11 cellular contexts compared by ENCODE assay signal in genomic region chr5:62206150-62206829, GRCh38.
DNase-seq lines count a peak whose midpoint lies in the region; ATAC-seq and TF ChIP-seq lines count a peak whose summit lies in the region.
"Had no signal": no experiment of that assay in that cellular context is flagged by ENCODE, and none has a peak within 500 bp of the region (broad histone marks: within the 10 kb centered on the region; RNA-seq: fewer than 3 reads in every experiment).

No MANE protein-coding gene starts in this region.

- no peaks in the 10 kb centered on the region for H3K36me3 Mint-ChIP-seq in GM23338 (ENCODE audit: low read depth)

- no peaks in the 10 kb centered on the region for H4K20me1 ChIP-seq in GM23338 (replicated peaks; ENCODE audit: insufficient read depth)

- no peak overlapping the region for H3K4me3 ChIP-seq in AG10803 (ENCODE audit: low read length)
- H3K4me3 ChIP-seq in GM23338, result no peak overlapping the region
- H3K4me3 ChIP-seq in RWPE2 (ENCODE audit: severe bottlenecking), result no peak overlapping the region
- H3K4me3 ChIP-seq: SJSA1 had no signal

- H3K4me2 ChIP-seq in GM23338, result no peak overlapping the region

- peak; percentile 42 for TF ChIP-seq CTCF in AG10803 (conservative IDR thresholded peaks at IDR 0.05; ENCODE audit: low read length)
- peak; percentile 47 to 73 for TF ChIP-seq CTCF in GM23338 (conservative IDR thresholded peaks at IDR 0.05; ENCODE audit: low read depth in 2 of 2)
- peak; percentile 12 for TF ChIP-seq CTCF in RWPE2 (IDR thresholded peaks at IDR 0.05; ENCODE audit: poor library complexity, severe bottlenecking)

- H3K27me3 ChIP-seq in GM23338 (ENCODE audit: insufficient read depth), result no peaks in the 10 kb centered on the region
- no peaks in the 10 kb centered on the region for H3K27me3 ChIP-seq in RWPE2 (ENCODE audit: insufficient read depth, poor library complexity, severe bottlenecking)
- H3K27me3 ChIP-seq: SJSA1 had no signal

- peaks cover 4% of the 10 kb centered on the region for H3K27me3 Mint-ChIP-seq in GM23338 (ENCODE audit: insufficient read depth, low read depth, poor library complexity)

- no peak overlapping the region; the same call in 1 of the 2 replicates for H3K27ac Mint-ChIP-seq in GM23338

- H3K9me2 ChIP-seq in GM23338 (ENCODE audit: insufficient read depth), result no peaks in the 10 kb centered on the region; the same call in 1 of the 2 replicates

- H3K27ac ChIP-seq in GM23338 (ENCODE audit: low read depth), result no peak overlapping the region
- no peak overlapping the region for H3K27ac ChIP-seq in RWPE2 (ENCODE audit: poor library complexity, severe bottlenecking)
- H3K27ac ChIP-seq: SJSA1 had no signal

- H3K4me1 ChIP-seq in GM23338 (ENCODE audit: insufficient read depth) (peaks cover 10% of the 10 kb centered on the region; the same call in 1 of the 2 replicates), RWPE2 (ENCODE audit: insufficient read depth, poor library complexity, severe bottlenecking) (no peaks in the 10 kb centered on the region)
- H3K4me1 ChIP-seq: SJSA1 had no signal

- H3K9me3 ChIP-seq in RWPE2 (ENCODE audit: severe bottlenecking), result no peaks in the 10 kb centered on the region
- H3K9me3 ChIP-seq: SJSA1 had no signal

- no peaks in the 10 kb centered on the region for H3F3A ChIP-seq in GM23338 (replicated peaks; ENCODE audit: low read depth)

- peaks cover 16% of the 10 kb centered on the region; the same call in 2 of the 3 replicates for H3K4me1 Mint-ChIP-seq in GM23338

- H2AFZ ChIP-seq in GM23338, result no peak overlapping the region

- no peaks in the 10 kb centered on the region for H3K36me3 ChIP-seq in GM23338 (ENCODE audit: insufficient read depth)
- no peaks in the 10 kb centered on the region for H3K36me3 ChIP-seq in RWPE2 (ENCODE audit: low read depth)
- H3K36me3 ChIP-seq: SJSA1 had no signal

- ATAC-seq in GM23338, result peak; percentile 97
- peak; percentile 42; the same call in 1 of the 3 replicates for ATAC-seq in RWPE2 (ENCODE audit: low read depth)
- ATAC-seq in HG02970 (IDR thresholded peaks at IDR 0.05; ENCODE audit: low FRiP score, unreplicated experiment), result no peak

- peak; percentile 26 for DNase-seq in AG10803 (ENCODE audit: low read depth)
- peak; percentile 78 for DNase-seq in GM23338 (ENCODE audit: low spot score)
- no peak for DNase-seq in RWPE2 (ENCODE audit: low spot score)
- DNase-seq in head of caudate nucleus, result peak in 35 of 42 donors; percentile 4 to 70 (median 29)
- no peak for DNase-seq in NCI-H2171 treated with DMSO at 0.1 percent for 48 hours (lab: John Stamatoyannopoulos, UW)
- no peak for DNase-seq in NCI-H1048 (lab: John Stamatoyannopoulos, UW)
- DNase-seq in stimulated activated naive CD4-positive, alpha-beta T cell (lab: John Stamatoyannopoulos, UW), result no peak
- DNase-seq: glutamatergic neuron; stimulated activated CD4-positive, alpha-beta T cell treated with anti-CD3 and anti-CD28 coated beads, Interleukin-4, amount 100 ng/mL, for 1 hour had no signal

- intact Hi-C loops in head of caudate nucleus (cut with DNase I), result no loop called here

- no peak overlapping the region for H3K4me3 Mint-ChIP-seq in GM23338

- no peaks in the 10 kb centered on the region for H3K9me3 Mint-ChIP-seq in GM23338

- H3K79me2 ChIP-seq in GM23338 (replicated peaks; ENCODE audit: insufficient read depth), result no peaks in the 10 kb centered on the region

TF ChIP-seq in GM23338, 12 proteins besides CTCF, POLR2A, EP300 and RAD21:
- no peak for TF ChIP-seq STAT1 (IDR thresholded peaks at IDR 0.05; ENCODE audit: unreplicated experiment)
- TF ChIP-seq, protein P1, sequence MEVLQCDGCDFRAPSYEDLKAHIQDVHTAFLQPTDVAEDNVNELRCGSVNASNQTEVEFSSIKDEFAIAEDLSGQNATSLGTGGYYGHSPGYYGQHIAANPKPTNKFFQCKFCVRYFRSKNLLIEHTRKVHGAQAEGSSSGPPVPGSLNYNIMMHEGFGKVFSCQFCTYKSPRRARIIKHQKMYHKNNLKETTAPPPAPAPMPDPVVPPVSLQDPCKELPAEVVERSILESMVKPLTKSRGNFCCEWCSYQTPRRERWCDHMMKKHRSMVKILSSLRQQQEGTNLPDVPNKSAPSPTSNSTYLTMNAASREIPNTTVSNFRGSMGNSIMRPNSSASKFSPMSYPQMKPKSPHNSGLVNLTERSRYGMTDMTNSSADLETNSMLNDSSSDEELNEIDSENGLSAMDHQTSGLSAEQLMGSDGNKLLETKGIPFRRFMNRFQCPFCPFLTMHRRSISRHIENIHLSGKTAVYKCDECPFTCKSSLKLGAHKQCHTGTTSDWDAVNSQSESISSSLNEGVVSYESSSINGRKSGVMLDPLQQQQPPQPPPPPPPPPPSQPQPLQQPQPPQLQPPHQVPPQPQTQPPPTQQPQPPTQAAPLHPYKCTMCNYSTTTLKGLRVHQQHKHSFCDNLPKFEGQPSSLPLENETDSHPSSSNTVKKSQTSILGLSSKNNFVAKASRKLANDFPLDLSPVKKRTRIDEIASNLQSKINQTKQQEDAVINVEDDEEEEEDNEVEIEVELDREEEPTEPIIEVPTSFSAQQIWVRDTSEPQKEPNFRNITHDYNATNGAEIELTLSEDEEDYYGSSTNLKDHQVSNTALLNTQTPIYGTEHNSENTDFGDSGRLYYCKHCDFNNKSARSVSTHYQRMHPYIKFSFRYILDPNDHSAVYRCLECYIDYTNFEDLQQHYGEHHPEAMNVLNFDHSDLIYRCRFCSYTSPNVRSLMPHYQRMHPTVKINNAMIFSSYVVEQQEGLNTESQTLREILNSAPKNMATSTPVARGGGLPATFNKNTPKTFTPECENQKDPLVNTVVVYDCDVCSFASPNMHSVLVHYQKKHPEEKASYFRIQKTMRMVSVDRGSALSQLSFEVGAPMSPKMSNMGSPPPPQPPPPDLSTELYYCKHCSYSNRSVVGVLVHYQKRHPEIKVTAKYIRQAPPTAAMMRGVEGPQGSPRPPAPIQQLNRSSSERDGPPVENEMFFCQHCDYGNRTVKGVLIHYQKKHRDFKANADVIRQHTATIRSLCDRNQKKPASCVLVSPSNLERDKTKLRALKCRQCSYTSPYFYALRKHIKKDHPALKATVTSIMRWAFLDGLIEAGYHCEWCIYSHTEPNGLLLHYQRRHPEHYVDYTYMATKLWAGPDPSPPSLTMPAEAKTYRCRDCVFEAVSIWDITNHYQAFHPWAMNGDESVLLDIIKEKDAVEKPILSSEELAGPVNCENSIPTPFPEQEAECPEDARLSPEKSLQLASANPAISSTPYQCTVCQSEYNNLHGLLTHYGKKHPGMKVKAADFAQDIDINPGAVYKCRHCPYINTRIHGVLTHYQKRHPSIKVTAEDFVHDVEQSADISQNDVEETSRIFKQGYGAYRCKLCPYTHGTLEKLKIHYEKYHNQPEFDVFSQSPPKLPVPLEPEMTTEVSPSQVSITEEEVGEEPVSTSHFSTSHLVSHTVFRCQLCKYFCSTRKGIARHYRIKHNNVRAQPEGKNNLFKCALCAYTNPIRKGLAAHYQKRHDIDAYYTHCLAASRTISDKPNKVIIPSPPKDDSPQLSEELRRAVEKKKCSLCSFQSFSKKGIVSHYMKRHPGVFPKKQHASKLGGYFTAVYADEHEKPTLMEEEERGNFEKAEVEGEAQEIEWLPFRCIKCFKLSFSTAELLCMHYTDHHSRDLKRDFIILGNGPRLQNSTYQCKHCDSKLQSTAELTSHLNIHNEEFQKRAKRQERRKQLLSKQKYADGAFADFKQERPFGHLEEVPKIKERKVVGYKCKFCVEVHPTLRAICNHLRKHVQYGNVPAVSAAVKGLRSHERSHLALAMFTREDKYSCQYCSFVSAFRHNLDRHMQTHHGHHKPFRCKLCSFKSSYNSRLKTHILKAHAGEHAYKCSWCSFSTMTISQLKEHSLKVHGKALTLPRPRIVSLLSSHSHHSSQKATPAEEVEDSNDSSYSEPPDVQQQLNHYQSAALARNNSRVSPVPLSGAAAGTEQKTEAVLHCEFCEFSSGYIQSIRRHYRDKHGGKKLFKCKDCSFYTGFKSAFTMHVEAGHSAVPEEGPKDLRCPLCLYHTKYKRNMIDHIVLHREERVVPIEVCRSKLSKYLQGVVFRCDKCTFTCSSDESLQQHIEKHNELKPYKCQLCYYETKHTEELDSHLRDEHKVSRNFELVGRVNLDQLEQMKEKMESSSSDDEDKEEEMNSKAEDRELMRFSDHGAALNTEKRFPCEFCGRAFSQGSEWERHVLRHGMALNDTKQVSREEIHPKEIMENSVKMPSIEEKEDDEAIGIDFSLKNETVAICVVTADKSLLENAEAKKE (CRISPR knock-in tag; IDR thresholded peaks at IDR 0.05), result 0 out of 2 replicates have a peak, but pooled peaks have one; percentile 15

Comparison
In these comparisons a context has a peak if more than half of its experiments do, and no peak if none do; other contexts are left out.
1. DNase-seq: peak in AG10803 (single experiment), GM23338 (single experiment) and head of caudate nucleus (35 of 42); none in RWPE2 (single experiment), NCI-H2171 treated with DMSO at 0.1 percent for 48 hours (single experiment), NCI-H1048 (single experiment) and stimulated activated naive CD4-positive, alpha-beta T cell (0 of 6).
2. Peak in every context shown above with its lines, with median percentiles within 50 percentile points of each other: CTCF ChIP-seq.